Comparison of ENCODE assay signal across 12 cellular contexts in genomic region chr11:126482586-126483108, GRCh38.
"Had no signal": no experiment of that assay in that cellular context is flagged by ENCODE, and none has a peak within 500 bp of the region (broad histone marks: within the 10 kb centered on the region; RNA-seq: fewer than 3 reads in every experiment).

No MANE protein-coding gene starts in this region.

- H3K4me3 ChIP-seq: psoas muscle, testis had no signal

- H3K27ac ChIP-seq: epithelial cell of prostate, psoas muscle, testis had no signal

- H3K9me3 ChIP-seq: psoas muscle, testis had no signal

- ATAC-seq: activated CD4-positive, CD25-positive, alpha-beta regulatory T cell treated with anti-CD3 and anti-CD28 coated beads, Interleukin-2, amount 50 U/mL, for 24 hours; activated naive CD4-positive, alpha-beta T cell treated with anti-CD3 and anti-CD28 coated beads, Interleukin-2, amount 50 U/mL, for 72 hours; effector memory CD8-positive, alpha-beta T cell; natural killer cell treated with Interleukin-12 subunit alpha and Interleukin-12 subunit beta and Interleukin-15 and Interleukin-18, amount 100 ng/mL, for 72 hours; psoas muscle; stimulated activated naive CD8-positive, alpha-beta T cell treated with anti-CD3 and anti-CD28 coated beads, Interleukin-15, amount 100 ng/mL, for 72 hours had no signal

- DNase-seq: activated T-cell treated with anti-CD3 and anti-CD28 coated beads, Interleukin-2, amount 50 U/mL, for 1 hour; amniotic stem cell; effector memory CD8-positive, alpha-beta T cell; hypothalamus; stimulated activated CD4-positive, alpha-beta T cell treated with anti-CD3 and anti-CD28 coated beads, Interleukin-4, amount 100 ng/mL, for 4 hours; stimulated activated naive CD8-positive, alpha-beta T cell treated with anti-CD3 and anti-CD28 coated beads, Interleukin-15, amount 100 ng/mL, for 72 hours; testis had no signal

- H3K27me3 ChIP-seq: testis had no signal

- H3K4me1 ChIP-seq: psoas muscle, testis had no signal
